Comparison of ENCODE assay signal across 9 cellular contexts in genomic region chr19:46303702-46304397, GRCh38. TPM values are rescaled to one million over a fixed set of nuclear protein-coding genes. Genes with fewer than 3 reads are reported as not detected.
A peak's percentile ranks its signal among the peaks of the same experiment; 100 is the strongest.
DNase-seq lines count a peak whose midpoint lies in the region; FAIRE-seq and TF ChIP-seq lines count a peak whose summit lies in the region.
"Had no signal": no experiment of that assay in that cellular context is flagged by ENCODE, and none has a peak within 500 bp of the region (broad histone marks: within the 10 kb centered on the region; RNA-seq: fewer than 3 reads in every experiment).

No MANE protein-coding gene starts in this region.

- no peaks in the 10 kb centered on the region for H3K27me3 ChIP-seq in smooth muscle cell (ENCODE audit: low read depth)

- H3K36me3 Mint-ChIP-seq in MCF 10A (ENCODE audit: insufficient read depth, unreplicated experiment), result peaks cover 7% of the 10 kb centered on the region

- CTCF ChIA-PET in MCF 10A (lab: Yijun Ruan, JAX), result interaction anchor here (0.7 kb wide), 1 partner anchor 14 kb away, joined by 3 read pairs; no protein-coding TSS in a partner anchor

- no peaks in the 10 kb centered on the region for H3K36me3 ChIP-seq in smooth muscle cell (ENCODE audit: low read depth)

- no peak for TF ChIP-seq CTCF in MCF 10A (IDR thresholded peaks at IDR 0.05; ENCODE audit: unreplicated experiment)
- no peak for TF ChIP-seq CTCF in smooth muscle cell (IDR thresholded peaks at IDR 0.05; ENCODE audit: borderline replicate concordance, insufficient read depth, poor library complexity, severe bottlenecking)

- H3K27ac ChIP-seq in smooth muscle cell (ENCODE audit: low read depth), result no peak overlapping the region

- peak overlapping the region; percentile 16 for H3K4me3 ChIP-seq in smooth muscle cell

- no TSS peak for BruUV-seq in MCF 10A (replicated peaks; lab: Mats Ljungman, UMichigan)

- H3K79me2 ChIP-seq in smooth muscle cell (ENCODE audit: low read depth), result no peaks in the 10 kb centered on the region

- DNase-seq in NAMALWA (ENCODE audit: low spot score) (peak; percentile 27), MCF 10A (ENCODE audit: unreplicated experiment) (no peak), iPS-NIHi11 (ENCODE audit: low spot score) (peak; percentile 97), smooth muscle cell (lab: John Stamatoyannopoulos, UW; ENCODE audit: unreplicated experiment) (no peak), NCI-H2029 (lab: John Stamatoyannopoulos, UW) (no peak), HuH-7.5 (ENCODE audit: low spot score) (no peak), HTR-8/SVneo (ENCODE audit: insufficient read length, low spot score) (no peak), NCI-H1436 (lab: John Stamatoyannopoulos, UW) (no peak)

- WGBS in smooth muscle cell (ENCODE audit: low lambda C conversion rate), result 26% methylated on average over 55 of the region's 56 CpGs

- peak overlapping the region; percentile 37 for H2AFZ ChIP-seq in smooth muscle cell (ENCODE audit: low read depth)

- H3K4me1 ChIP-seq in smooth muscle cell (ENCODE audit: low read depth), result peaks cover 38% of the 10 kb centered on the region

- peaks cover 24% of the 10 kb centered on the region for H3K4me1 Mint-ChIP-seq in MCF 10A (ENCODE audit: insufficient read depth, unreplicated experiment)

- H3K27ac Mint-ChIP-seq in MCF 10A (ENCODE audit: low read depth, unreplicated experiment), result peak overlapping the region; percentile 40

- no peak overlapping the region for H3K4me3 Mint-ChIP-seq in MCF 10A (ENCODE audit: unreplicated experiment)

- H3K9me3 ChIP-seq in smooth muscle cell (replicated peaks; ENCODE audit: low read depth), result no peaks in the 10 kb centered on the region

- H4K20me1 ChIP-seq in smooth muscle cell (ENCODE audit: low read depth), result no peaks in the 10 kb centered on the region

- H3K4me2 ChIP-seq in smooth muscle cell, result peak overlapping the region; percentile 76

- no peaks in the 10 kb centered on the region for H3K27me3 Mint-ChIP-seq in MCF 10A (ENCODE audit: insufficient read depth, unreplicated experiment)

- H3K9me3 Mint-ChIP-seq in MCF 10A (ENCODE audit: unreplicated experiment), result peaks cover 19% of the 10 kb centered on the region

- intact Hi-C loops in MCF 10A (cut with micrococcal nuclease), result no loop called here

- FAIRE-seq in HTR-8/SVneo (lab: Jason Lieb, UNC), result no peak
- FAIRE-seq: colon had no signal

- H3F3A ChIP-seq in smooth muscle cell (ENCODE audit: low read depth), result peaks cover 11% of the 10 kb centered on the region

- POLR2A ChIA-PET in MCF 10A (lab: Yijun Ruan, JAX), result no interaction called here

- no peak overlapping the region for H3K9ac ChIP-seq in smooth muscle cell (ENCODE audit: low read depth)

RNA-seq across cellular contexts. Expression of gene HIF3A, which starts 7.0 kb away (rescaled TPM):
- 0.47 TPM in 1 of 2 replicates, not detected in the other for total RNA-seq in MCF 10A (2022)
- total RNA-seq in smooth muscle cell, result 4.9 and 15.2 TPM in 2 replicates
- polyA plus RNA-seq in smooth muscle cell, result 16.2 and 20.8 TPM in 2 replicates

RNA-seq across cellular contexts. Expression of gene PPP5C, which starts 43.0 kb away (rescaled TPM):
- 75.6 and 81.5 TPM in 2 replicates for total RNA-seq in MCF 10A (2022)
- 34.5 and 44.9 TPM in 2 replicates for total RNA-seq in smooth muscle cell
- polyA plus RNA-seq in smooth muscle cell, result 57.7 and 60.0 TPM in 2 replicates

Comparison
In these comparisons a context has a peak if more than half of its experiments do, and no peak if none do; other contexts are left out.
1. DNase-seq: peak in NAMALWA (single experiment) and iPS-NIHi11 (single experiment); none in MCF 10A (single experiment), smooth muscle cell (single experiment), NCI-H2029 (single experiment), HuH-7.5 (single experiment), HTR-8/SVneo (single experiment) and NCI-H1436 (single experiment).